Comparison of ENCODE assay signal across 19 cellular contexts in genomic region chr17:63631062-63631461, GRCh38. TPM values are rescaled to one million over a fixed set of nuclear protein-coding genes. Genes with fewer than 3 reads are reported as not detected.
A peak's percentile ranks its signal among the peaks of the same experiment; 100 is the strongest.
DNase-seq lines count a peak whose midpoint lies in the region; ATAC-seq and TF ChIP-seq lines count a peak whose summit lies in the region.
"Had no signal": no experiment of that assay in that cellular context is flagged by ENCODE, and none has a peak within 500 bp of the region (broad histone marks: within the 10 kb centered on the region; RNA-seq: fewer than 3 reads in every experiment).

No MANE protein-coding gene starts in this region.

- H3K4me3 ChIP-seq in iPS-18a (ENCODE audit: low read length), result no peak overlapping the region
- no peak overlapping the region for H3K4me3 ChIP-seq in PC-3 (ENCODE audit: low read length)
- H3K4me3 ChIP-seq in psoas muscle, result no peak overlapping the region
- H3K4me3 ChIP-seq: SK-N-MC had no signal

- peaks cover 31% of the 10 kb centered on the region for H3K4me1 ChIP-seq in iPS-18a (ENCODE audit: control insufficient read depth, low read depth, low read length)
- peaks cover 5% of the 10 kb centered on the region; the same call in 1 of the 2 replicates for H3K4me1 ChIP-seq in PC-3 (ENCODE audit: insufficient read depth, low read length)
- peaks cover 59% of the 10 kb centered on the region for H3K4me1 ChIP-seq in psoas muscle

- no peaks in the 10 kb centered on the region for H3K9me2 ChIP-seq in PC-3 (replicated peaks; ENCODE audit: low read length)

- no TSS peak for BruUV-seq in PC-3 (replicated peaks; lab: Mats Ljungman, UMichigan)

- H3K4me3 Mint-ChIP-seq in stimulated activated naive CD8-positive, alpha-beta T cell treated with anti-CD3 and anti-CD28 coated beads, Interleukin-15, Interleukin-2, amounts not matched to agents 100 ng/mL and 50 ng/mL, for 24 hours, result no peak overlapping the region
- no peak overlapping the region for H3K4me3 Mint-ChIP-seq in activated T-helper 17 cell treated with anti-CD3 and anti-CD28 coated beads, Interleukin-2, amount 50 U/mL, for 72 hours
- H3K4me3 Mint-ChIP-seq: CD8-positive, alpha-beta T cell had no signal

- POLR2A ChIA-PET in PC-3 (lab: Charles Lee; ENCODE audit: unreplicated experiment), result interaction anchor here (0.6 kb wide), 1 partner anchor 109 kb away, joined by 3 read pairs; no protein-coding TSS in a partner anchor

- H3K9me3 ChIP-seq in iPS-18a (ENCODE audit: control insufficient read depth, low read depth, low read length) (no peaks in the 10 kb centered on the region), PC-3 (ENCODE audit: low read length) (no peaks in the 10 kb centered on the region), psoas muscle (no peaks in the 10 kb centered on the region)

- TF ChIP-seq CTCF in PC-3 (conservative IDR thresholded peaks at IDR 0.05; ENCODE audit: low read depth, low read length), result no peak
- no peak for TF ChIP-seq CTCF in psoas muscle (IDR thresholded peaks at IDR 0.05)

- H3K27ac ChIP-seq in iPS-18a (ENCODE audit: low read length) (peak overlapping the region; percentile 4), PC-3 (ENCODE audit: low read length) (no peak overlapping the region), psoas muscle (no peak overlapping the region)
- H3K27ac ChIP-seq: SK-N-MC had no signal

- no peaks in the 10 kb centered on the region for H3K27me3 ChIP-seq in iPS-18a (ENCODE audit: control insufficient read depth, insufficient read depth, low read length)
- H3K27me3 ChIP-seq in PC-3 (ENCODE audit: low read length), result no peaks in the 10 kb centered on the region
- no peaks in the 10 kb centered on the region for H3K27me3 ChIP-seq in psoas muscle (ENCODE audit: insufficient read depth in 3 of 3, low read length in 2 of 3)

- peaks cover 13% of the 10 kb centered on the region for H3K79me2 ChIP-seq in PC-3 (ENCODE audit: low read length)

- WGBS in psoas muscle, 3 donors, result 81 to 88% (median 87%) methylated on average over 3 of the region's 3 CpGs

- no peak overlapping the region for H3K4me2 ChIP-seq in PC-3 (ENCODE audit: low read length)

- H3K9ac ChIP-seq in iPS-18a (ENCODE audit: low read length), result no peak overlapping the region
- no peak overlapping the region for H3K9ac ChIP-seq in PC-3 (ENCODE audit: low read length)

- H4K20me1 ChIP-seq in PC-3 (ENCODE audit: low read length), result no peaks in the 10 kb centered on the region

- DNase-seq in stimulated activated naive CD8-positive, alpha-beta T cell treated with anti-CD3 and anti-CD28 coated beads, Interleukin-15, Interleukin-2, amounts not matched to agents 100 U/mL and 50 U/mL, for 24 hours, result no peak
- DNase-seq in GOT3 (lab: John Stamatoyannopoulos, UW) (no peak), PC-3 (no peak), amygdala (lab: John Stamatoyannopoulos, UW) (no peak), psoas muscle (no peak)
- DNase-seq: Calu3; CD8-positive, alpha-beta T cell; GF-D8; IMR-90; Karpas-422; NCI-H1105; NCI-H2081 treated with DMSO at 0.1 percent for 48 hours; NCI-H446 treated with DMSO at 0.1 percent for 48 hours; NCI-H69; SHP77 had no signal

- peaks cover 28% of the 10 kb centered on the region for H3K4me1 Mint-ChIP-seq in stimulated activated naive CD8-positive, alpha-beta T cell treated with anti-CD3 and anti-CD28 coated beads, Interleukin-15, Interleukin-2, amounts not matched to agents 100 ng/mL and 50 ng/mL, for 24 hours (ENCODE audit: low read depth)
- H3K4me1 Mint-ChIP-seq in activated T-helper 17 cell treated with anti-CD3 and anti-CD28 coated beads, Interleukin-2, amount 50 U/mL, for 72 hours, result peaks cover 13% of the 10 kb centered on the region

- H3K27me3 Mint-ChIP-seq in stimulated activated naive CD8-positive, alpha-beta T cell treated with anti-CD3 and anti-CD28 coated beads, Interleukin-15, Interleukin-2, amounts not matched to agents 100 ng/mL and 50 ng/mL, for 24 hours, result no peaks in the 10 kb centered on the region
- H3K27me3 Mint-ChIP-seq in activated T-helper 17 cell treated with anti-CD3 and anti-CD28 coated beads, Interleukin-2, amount 50 U/mL, for 72 hours, result no peaks in the 10 kb centered on the region

- intact Hi-C loops in PC-3 (cut with micrococcal nuclease) (no loop called here), psoas muscle (cut with DNase I) (no loop called here)

- H3K36me3 ChIP-seq in iPS-18a (ENCODE audit: control insufficient read depth, low read depth, low read length), result peaks cover 1% of the 10 kb centered on the region
- H3K36me3 ChIP-seq in PC-3 (ENCODE audit: low read depth, low read length), result no peaks in the 10 kb centered on the region
- H3K36me3 ChIP-seq in psoas muscle (ENCODE audit: insufficient read depth in 1 of 2, low read depth in 1 of 2), result peaks cover 0 to 37% of the 10 kb centered on the region in 2 donors

- peaks cover 14% of the 10 kb centered on the region for H3K36me3 Mint-ChIP-seq in stimulated activated naive CD8-positive, alpha-beta T cell treated with anti-CD3 and anti-CD28 coated beads, Interleukin-15, Interleukin-2, amounts not matched to agents 100 ng/mL and 50 ng/mL, for 24 hours (ENCODE audit: low read depth)
- H3K36me3 Mint-ChIP-seq in activated T-helper 17 cell treated with anti-CD3 and anti-CD28 coated beads, Interleukin-2, amount 50 U/mL, for 72 hours (ENCODE audit: low read depth), result peaks cover 38% of the 10 kb centered on the region

- no peaks in the 10 kb centered on the region for H3K9me3 Mint-ChIP-seq in stimulated activated naive CD8-positive, alpha-beta T cell treated with anti-CD3 and anti-CD28 coated beads, Interleukin-15, Interleukin-2, amounts not matched to agents 100 ng/mL and 50 ng/mL, for 24 hours
- H3K9me3 Mint-ChIP-seq in activated T-helper 17 cell treated with anti-CD3 and anti-CD28 coated beads, Interleukin-2, amount 50 U/mL, for 72 hours, result no peaks in the 10 kb centered on the region
- H3K9me3 Mint-ChIP-seq: CD8-positive, alpha-beta T cell had no signal

- CTCF ChIA-PET in PC-3 (lab: Charles Lee), result no interaction called here

- H3F3A ChIP-seq in PC-3 (ENCODE audit: low read length, unreplicated experiment), result no peaks in the 10 kb centered on the region

- H2AFZ ChIP-seq in PC-3 (ENCODE audit: low read length), result no peak overlapping the region

- peak overlapping the region; percentile 33 for H3K27ac Mint-ChIP-seq in stimulated activated naive CD8-positive, alpha-beta T cell treated with anti-CD3 and anti-CD28 coated beads, Interleukin-15, Interleukin-2, amounts not matched to agents 100 ng/mL and 50 ng/mL, for 24 hours
- H3K27ac Mint-ChIP-seq in activated T-helper 17 cell treated with anti-CD3 and anti-CD28 coated beads, Interleukin-2, amount 50 U/mL, for 72 hours, result peak overlapping the region; percentile 7
- H3K27ac Mint-ChIP-seq: CD8-positive, alpha-beta T cell had no signal

- no peak for ATAC-seq in stimulated activated naive CD8-positive, alpha-beta T cell treated with anti-CD3 and anti-CD28 coated beads, Interleukin-15, Interleukin-2, amounts not matched to agents 100 U/mL and 50 U/mL, for 24 hours
- ATAC-seq in activated T-helper 17 cell treated with anti-CD3 and anti-CD28 coated beads, Interleukin-2, amount 50 U/mL, for 72 hours (replicated peaks), result no peak
- ATAC-seq in PC-3, result no peak
- ATAC-seq in psoas muscle, result no peak
- ATAC-seq: CD8-positive, alpha-beta T cell had no signal

RNA-seq across cellular contexts. Expression of gene MAP3K3, which starts 8.8 kb away (rescaled TPM):
- 10 to 100 TPM; 30.8 to 38.7 TPM for total RNA-seq in activated T-helper 17 cell treated with anti-CD3 and anti-CD28 coated beads, Interleukin-2, amount 50 U/mL, for 72 hours
- 27.1 and 36.1 TPM in 2 replicates for total RNA-seq in PC-3 (2014; rRNA removed)
- total RNA-seq in psoas muscle, result 10 to 100 TPM; 19.7 to 27.4 (median 24.7) TPM
- 10 to 100 TPM in 2 of 3 donors, 1 to 10 TPM in 1; 8.3 to 22.1 (median 12.6) TPM for polyA plus RNA-seq in psoas muscle

RNA-seq across cellular contexts. Expression of gene TACO1, which starts 30.4 kb away (rescaled TPM):
- 10 to 100 TPM; 12.5 to 27.8 TPM for total RNA-seq in activated T-helper 17 cell treated with anti-CD3 and anti-CD28 coated beads, Interleukin-2, amount 50 U/mL, for 72 hours
- total RNA-seq in PC-3 (2014; rRNA removed), result 47.9 and 70.0 TPM in 2 replicates
- 10 to 100 TPM; 28.6 to 45.5 (median 41.5) TPM for total RNA-seq in psoas muscle
- 10 to 100 TPM; 41.0 to 49.5 (median 48.7) TPM for polyA plus RNA-seq in psoas muscle
